27 cellular contexts compared by ENCODE assay signal in the genomic region with DNA sequence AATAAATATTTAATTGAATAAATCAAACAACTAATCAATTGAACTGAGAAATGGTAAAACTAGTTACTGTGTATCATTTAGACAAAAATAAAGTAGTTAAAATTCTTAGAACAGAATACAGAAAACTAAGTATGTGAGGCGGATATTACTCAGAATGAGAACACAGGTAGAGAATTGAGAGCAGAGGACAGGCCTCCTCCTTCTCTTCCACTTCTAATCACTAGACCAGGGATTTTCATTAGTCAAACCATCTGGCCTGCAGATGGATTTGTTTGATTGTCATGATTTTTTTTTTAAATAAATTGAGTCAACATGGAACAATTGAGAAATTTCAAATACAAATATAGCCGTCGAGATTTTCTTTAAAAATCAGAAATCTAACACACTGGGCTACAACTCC.
DNase-seq lines count a peak whose midpoint lies in the region; ATAC-seq, FAIRE-seq and TF ChIP-seq lines count a peak whose summit lies in the region.
"Had no signal": no experiment of that assay in that cellular context is flagged by ENCODE, and none has a peak within 500 bp of the region (broad histone marks: within the 10 kb centered on the region; RNA-seq: fewer than 3 reads in every experiment).

No MANE protein-coding gene starts in this region.

- H3K36me3 Mint-ChIP-seq in Caco-2 (ENCODE audit: insufficient read depth, unreplicated experiment), result no peaks in the 10 kb centered on the region
- H3K36me3 Mint-ChIP-seq in stimulated activated memory B cell treated with anti-CD40 and anti-IgM and Interleukin-4, amounts not matched to agents 10 μg/mL and 1 μg/mL and 100 μg/mL, for 72 hours, result peaks cover 5% of the 10 kb centered on the region

- peak; percentile 91 for ATAC-seq in GM18868 (IDR thresholded peaks at IDR 0.05; ENCODE audit: unreplicated experiment)
- peak; percentile 72 for ATAC-seq in HG02885 (IDR thresholded peaks at IDR 0.05; ENCODE audit: poor library complexity, unreplicated experiment)
- no peak for ATAC-seq in stimulated activated memory B cell treated with anti-CD40 and anti-IgM and Interleukin-4, amounts not matched to agents 10 μg/mL and 1 μg/mL and 100 μg/mL, for 72 hours
- ATAC-seq: gastroesophageal sphincter; natural killer cell treated with Interleukin-12 subunit alpha and Interleukin-12 subunit beta and Interleukin-15 and Interleukin-18, amount 100 ng/mL, for 72 hours had no signal

- CTCF ChIA-PET in Caco-2 (lab: Charles Lee), result no interaction called here

- no peaks in the 10 kb centered on the region for H3K36me3 ChIP-seq in Caco-2 (ENCODE audit: control insufficient read depth, insufficient read depth, low read length)
- no peaks in the 10 kb centered on the region for H3K36me3 ChIP-seq in kidney (ENCODE audit: control insufficient read depth in 1 of 2, insufficient read depth in 2 of 2, low read length in 2 of 2)
- H3K36me3 ChIP-seq: BE2C, esophagus muscularis mucosa, gastroesophageal sphincter had no signal

- DNase-seq in AG08395 (ENCODE audit: low spot score) (peak; percentile 44), NCI-H524 treated with DMSO at 0.1 percent for 48 hours (lab: John Stamatoyannopoulos, UW) (peak; percentile 34), Caco-2 (no peak), kidney (no peak), DMS79 treated with DMSO at 0.1 percent for 48 hours (lab: John Stamatoyannopoulos, UW) (no peak)
- DNase-seq: activated CD4-positive, alpha-beta T cell treated with anti-CD3 and anti-CD28 coated beads, Interleukin-2, amount 50 U/mL, for 4 hours; activated naive CD4-positive, alpha-beta T cell treated with anti-CD3 and anti-CD28 coated beads, Interleukin-2, amount 50 U/mL, for 16 hours; BE2C; DMS79; endodermal cell; islet precursor cell; NCI-H1092 treated with DMSO at 0.1 percent for 48 hours; NCI-H2029; NCI-H226; PC-9; Right ventricle myocardium superior; stimulated activated CD8-positive, alpha-beta memory T cell treated with anti-CD3 and anti-CD28 coated beads, Interleukin-4, amount 100 ng/mL, for 48 hours; trophoblast cell had no signal

- H3K27me3 ChIP-seq in Caco-2 (replicated peaks; ENCODE audit: control insufficient read depth, insufficient read depth, low read length), result no peaks in the 10 kb centered on the region
- H3K27me3 ChIP-seq: BE2C, esophagus muscularis mucosa, gastroesophageal sphincter had no signal

- POLR2A ChIA-PET in Caco-2 (lab: Charles Lee), result no interaction called here

- H3K4me3 ChIP-seq in Caco-2 (ENCODE audit: low read depth, low read length) (no peak overlapping the region), kidney (ENCODE audit: low read length in 2 of 2) (no peak overlapping the region)
- H3K4me3 ChIP-seq: esophagus muscularis mucosa, gastroesophageal sphincter, PC-9 had no signal

- no peak for FAIRE-seq in kidney (lab: Jason Lieb, UNC)
- FAIRE-seq: bronchial epithelial cell, colon had no signal

- no TSS peak for BruUV-seq in Caco-2 (replicated peaks; lab: Mats Ljungman, UMichigan)

- H3K4me1 Mint-ChIP-seq in Caco-2 (ENCODE audit: low read depth, unreplicated experiment), result no peaks in the 10 kb centered on the region
- H3K4me1 Mint-ChIP-seq in stimulated activated memory B cell treated with anti-CD40 and anti-IgM and Interleukin-4, amounts not matched to agents 10 μg/mL and 1 μg/mL and 100 μg/mL, for 72 hours, result no peaks in the 10 kb centered on the region

- H3K27me3 Mint-ChIP-seq in Caco-2 (ENCODE audit: insufficient read depth, unreplicated experiment), result no peaks in the 10 kb centered on the region
- no peaks in the 10 kb centered on the region for H3K27me3 Mint-ChIP-seq in stimulated activated memory B cell treated with anti-CD40 and anti-IgM and Interleukin-4, amounts not matched to agents 10 μg/mL and 1 μg/mL and 100 μg/mL, for 72 hours

- H3K27ac Mint-ChIP-seq in Caco-2 (ENCODE audit: unreplicated experiment), result no peak overlapping the region
- no peak overlapping the region for H3K27ac Mint-ChIP-seq in stimulated activated memory B cell treated with anti-CD40 and anti-IgM and Interleukin-4, amounts not matched to agents 10 μg/mL and 1 μg/mL and 100 μg/mL, for 72 hours
- H3K27ac Mint-ChIP-seq: activated T-helper 1 cell treated with anti-CD3 and anti-CD28 coated beads, Interleukin-12 subunit alpha, Interleukin-12 subunit beta, Interleukin-2, Interleukin-4 antibody, amounts not matched to agents 30 ng/mL and 10 ng/mL and 1 ng/mL, durations not matched to agents 14 hours and 24 hours and 36 hours; endodermal cell had no signal

- no peaks in the 10 kb centered on the region for H3K4me1 ChIP-seq in Caco-2
- H3K4me1 ChIP-seq in kidney (ENCODE audit: control insufficient read depth in 1 of 2, insufficient read depth in 1 of 2, low read depth in 1 of 2, low read length in 2 of 2), result no peaks in the 10 kb centered on the region
- H3K4me1 ChIP-seq: BE2C, esophagus muscularis mucosa, gastroesophageal sphincter had no signal

- H3K9me3 ChIP-seq in Caco-2 (no peaks in the 10 kb centered on the region), kidney (ENCODE audit: control insufficient read depth in 1 of 2, low read length in 2 of 2) (no peaks in the 10 kb centered on the region)
- H3K9me3 ChIP-seq: BE2C, esophagus muscularis mucosa had no signal

- intact Hi-C loops in Caco-2 (cut with micrococcal nuclease; ENCODE audit: unreplicated experiment) (no loop called here), kidney (cut with DNase I) (no loop called here)

- TF ChIP-seq CTCF in Caco-2 (IDR thresholded peaks at IDR 0.05; ENCODE audit: insufficient read depth in 1 of 2, low read depth in 1 of 2, low read length in 1 of 2, severe bottlenecking in 1 of 2, unreplicated experiment in 1 of 2) (no peak), kidney (IDR thresholded peaks at IDR 0.05; ENCODE audit: borderline replicate concordance, extremely low read depth, insufficient read depth) (no peak)

- no peak overlapping the region for H3K4me3 Mint-ChIP-seq in Caco-2 (ENCODE audit: unreplicated experiment)
- H3K4me3 Mint-ChIP-seq in stimulated activated memory B cell treated with anti-CD40 and anti-IgM and Interleukin-4, amounts not matched to agents 10 μg/mL and 1 μg/mL and 100 μg/mL, for 72 hours, result no peak overlapping the region
- H3K4me3 Mint-ChIP-seq: activated T-helper 1 cell treated with anti-CD3 and anti-CD28 coated beads, Interleukin-12 subunit alpha, Interleukin-12 subunit beta, Interleukin-2, Interleukin-4 antibody, amounts not matched to agents 30 ng/mL and 10 ng/mL and 1 ng/mL, durations not matched to agents 14 hours and 24 hours and 36 hours; endodermal cell; natural killer cell treated with Interleukin-12 subunit alpha and Interleukin-12 subunit beta and Interleukin-15 and Interleukin-18, amount 100 ng/mL, for 72 hours had no signal

- no peak overlapping the region for H3K9ac ChIP-seq in kidney (ENCODE audit: low read length in 2 of 2)

- peaks cover 15% of the 10 kb centered on the region for H3K9me3 Mint-ChIP-seq in Caco-2 (ENCODE audit: unreplicated experiment)
- H3K9me3 Mint-ChIP-seq in stimulated activated memory B cell treated with anti-CD40 and anti-IgM and Interleukin-4, amounts not matched to agents 10 μg/mL and 1 μg/mL and 100 μg/mL, for 72 hours, result peaks cover 3% of the 10 kb centered on the region

- H3K27ac ChIP-seq in kidney (ENCODE audit: low read depth in 2 of 2, low read length in 2 of 2), result no peak overlapping the region
- H3K27ac ChIP-seq: esophagus muscularis mucosa, gastroesophageal sphincter, PC-9 had no signal

Comparison
In these comparisons a context has a peak if more than half of its experiments do, and no peak if none do; other contexts are left out.
1. DNase-seq: peak in AG08395 (single experiment) and NCI-H524 treated with DMSO at 0.1 percent for 48 hours (single experiment); none in Caco-2 (0 of 2), kidney (single experiment) and DMS79 treated with DMSO at 0.1 percent for 48 hours (single experiment).